8 cellular contexts compared by ENCODE assay signal in the genomic region with DNA sequence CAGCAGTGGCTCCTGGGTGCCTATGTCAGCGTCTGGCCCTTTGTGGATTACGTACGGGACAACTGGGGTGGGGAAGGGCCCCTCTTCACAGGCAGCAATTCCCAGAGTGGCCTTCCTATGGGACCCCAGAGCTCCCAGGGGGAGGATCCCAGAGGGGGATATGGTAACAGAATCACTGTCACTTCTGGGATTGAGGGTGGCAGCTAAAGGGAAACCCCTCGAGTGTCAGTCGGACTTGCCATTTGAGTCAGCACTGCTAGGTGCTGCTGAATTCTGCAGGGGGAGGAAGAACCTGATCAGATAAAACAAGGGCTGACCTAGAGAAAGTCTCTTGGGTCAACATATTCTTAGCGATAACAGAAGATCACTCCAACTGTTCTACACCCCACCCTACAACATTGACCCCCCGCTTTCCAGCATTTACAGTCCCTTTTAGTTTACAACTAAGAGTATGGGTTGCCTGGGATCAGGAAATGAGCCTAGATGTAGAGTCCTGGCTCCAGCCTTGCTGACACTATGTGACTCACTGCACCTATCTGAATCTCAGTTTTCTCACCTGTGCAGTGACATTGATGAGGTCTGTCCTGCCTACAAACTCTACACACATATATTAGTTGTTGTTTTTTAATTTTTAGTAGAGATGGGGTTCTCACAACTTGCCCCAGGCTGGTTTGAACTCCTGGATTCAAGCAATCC. TPM values are rescaled to one million over a fixed set of nuclear protein-coding genes. Genes with fewer than 3 reads are reported as not detected.
A peak's percentile ranks its signal among the peaks of the same experiment; 100 is the strongest.
DNase-seq lines count a peak whose midpoint lies in the region; ATAC-seq and TF ChIP-seq lines count a peak whose summit lies in the region.

No MANE protein-coding gene starts in this region.

- H3K27me3 Mint-ChIP-seq in CD8-positive, alpha-beta T cell (ENCODE audit: low read depth), result no peaks in the 10 kb centered on the region

- no peaks in the 10 kb centered on the region for H3K9me3 ChIP-seq in CD8-positive, alpha-beta T cell (ENCODE audit: low read length)

- H3K4me3 Mint-ChIP-seq in CD8-positive, alpha-beta T cell, result peak overlapping the region; percentile 81

- DNase-seq in CD8-positive, alpha-beta T cell, result peak in 4 of 7 experiments; percentile 12 to 50 (median 32)
- DNase-seq in activated CD4-positive, alpha-beta T cell treated with anti-CD3 and anti-CD28 coated beads, Interleukin-2, amount 50 U/mL, for 1 hour, result peak; percentile 15
- DNase-seq in foreskin fibroblast (peak in 1 of 2 donors; percentile 40), retinal pigment epithelial cell (ENCODE audit: low read depth) (no peak), NCI-H2081 (lab: John Stamatoyannopoulos, UW) (no peak), middle frontal gyrus (ENCODE audit: extremely low spot score, low spot score) (no peak)

- H3K27ac Mint-ChIP-seq in CD8-positive, alpha-beta T cell, result peak overlapping the region; percentile 97

- no peaks in the 10 kb centered on the region for H3K36me3 ChIP-seq in CD8-positive, alpha-beta T cell (ENCODE audit: insufficient read depth, low read length)

- no peaks in the 10 kb centered on the region for H3K27me3 ChIP-seq in CD8-positive, alpha-beta T cell (ENCODE audit: insufficient read depth, low read length)

- H3K4me1 Mint-ChIP-seq in CD8-positive, alpha-beta T cell (ENCODE audit: low read depth), result peaks cover 66% of the 10 kb centered on the region

- peak overlapping the region; percentile 56 for H3K4me3 ChIP-seq in CD8-positive, alpha-beta T cell (ENCODE audit: low read depth, low read length)
- peak overlapping the region; percentile 31 to 50 for H3K4me3 ChIP-seq in foreskin fibroblast (ENCODE audit: low read depth in 1 of 2, low read length in 2 of 2)
- H3K4me3 ChIP-seq in retinal pigment epithelial cell (ENCODE audit: low read length), result peak overlapping the region; percentile 59

- peak overlapping the region; percentile 51 for H3K27ac ChIP-seq in CD8-positive, alpha-beta T cell (ENCODE audit: low read depth, low read length)

- CTCF ChIA-PET in CD8-positive, alpha-beta T cell (lab: Charles Lee), result interaction anchor here (1.0 to 5.8 kb wide), 9 partner anchors 12 to 125 kb away, joined by 3 to 39 read pairs (median 3); a partner anchor contains a TSS

- no peak for TF ChIP-seq CTCF in CD8-positive, alpha-beta T cell (IDR thresholded peaks at IDR 0.05)
- TF ChIP-seq CTCF in foreskin fibroblast (IDR thresholded peaks at IDR 0.05; ENCODE audit: low read depth, low read length) (no peak), retinal pigment epithelial cell (conservative IDR thresholded peaks at IDR 0.05; ENCODE audit: low read depth, low read length) (no peak)

- H3K4me1 ChIP-seq in CD8-positive, alpha-beta T cell (ENCODE audit: insufficient read depth, low read length), result peaks cover 62% of the 10 kb centered on the region

- POLR2A ChIA-PET in CD8-positive, alpha-beta T cell (lab: Charles Lee), result interaction anchor here (0.6 to 3.4 kb wide), 9 partner anchors 11 to 70 kb away, joined by 3 to 14 read pairs (median 4); a partner anchor contains a TSS

- no peaks in the 10 kb centered on the region for H3K9me3 Mint-ChIP-seq in CD8-positive, alpha-beta T cell

- intact Hi-C loops in CD8-positive, alpha-beta T cell (cut with DNase I, micrococcal nuclease), result loop anchor here (1.0 to 2.0 kb wide), 3 partner anchors 12 to 35 kb away; a partner anchor contains a TSS

- no peaks in the 10 kb centered on the region for H3K36me3 Mint-ChIP-seq in CD8-positive, alpha-beta T cell

- ATAC-seq in CD8-positive, alpha-beta T cell, result peak; percentile 22
- ATAC-seq in GM19438 (IDR thresholded peaks at IDR 0.05; ENCODE audit: low read depth, unreplicated experiment), result peak; percentile 49
- peak; percentile 39 for ATAC-seq in HG03457 (IDR thresholded peaks at IDR 0.05; ENCODE audit: unreplicated experiment)

RNA-seq across cellular contexts. Expression of a gene that starts 12.3 kb away (rescaled TPM):
- total RNA-seq in CD8-positive, alpha-beta T cell, result 100 to 1,000 TPM; 351 to 360 TPM

RNA-seq across cellular contexts. Expression of a gene that starts 45.4 kb away (rescaled TPM):
- total RNA-seq in CD8-positive, alpha-beta T cell, result 10 to 100 TPM; 16.5 to 19.1 TPM

RNA-seq across cellular contexts. Expression of a gene that starts 45.7 kb away (rescaled TPM):
- total RNA-seq in CD8-positive, alpha-beta T cell, result 10 to 100 TPM; 46.6 to 48.0 TPM

Comparison
In these comparisons a context has a peak if more than half of its experiments do, and no peak if none do; other contexts are left out.
1. DNase-seq: peak in CD8-positive, alpha-beta T cell (4 of 7) and activated CD4-positive, alpha-beta T cell treated with anti-CD3 and anti-CD28 coated beads, Interleukin-2, amount 50 U/mL, for 1 hour (single experiment); none in retinal pigment epithelial cell (single experiment), NCI-H2081 (0 of 2) and middle frontal gyrus (single experiment).
2. Peak in every context shown above with its lines, with median percentiles within 50 percentile points of each other: ATAC-seq and H3K4me3 ChIP-seq.